Comparison of ENCODE assay signal across 12 cellular contexts in genomic region chr7:106597751-106598619, GRCh38.
DNase-seq lines count a peak whose midpoint lies in the region; ATAC-seq and TF ChIP-seq lines count a peak whose summit lies in the region.
"Had no signal": no experiment of that assay in that cellular context is flagged by ENCODE, and none has a peak within 500 bp of the region (broad histone marks: within the 10 kb centered on the region; RNA-seq: fewer than 3 reads in every experiment).

No MANE protein-coding gene starts in this region.

- no peaks in the 10 kb centered on the region for H3K27me3 ChIP-seq in CD8-positive, alpha-beta T cell (ENCODE audit: insufficient read depth, low read length)
- no peaks in the 10 kb centered on the region for H3K27me3 ChIP-seq in MM.1S (replicated peaks; ENCODE audit: insufficient read depth, low read length)
- H3K27me3 ChIP-seq in neuron (ENCODE audit: insufficient read depth, low read length), result no peaks in the 10 kb centered on the region
- H3K27me3 ChIP-seq: thyroid gland had no signal

- H3K79me2 ChIP-seq in MM.1S (ENCODE audit: low read length), result no peaks in the 10 kb centered on the region

- H3K9me2 ChIP-seq in MM.1S (replicated peaks; ENCODE audit: insufficient read depth, low read length), result no peaks in the 10 kb centered on the region

- no peak for DNase-seq in CD8-positive, alpha-beta T cell
- DNase-seq in MM.1S, result no peak
- no peak for DNase-seq in endothelial cell (ENCODE audit: low spot score)
- no peak for DNase-seq in GM10248 (ENCODE audit: extremely low spot score)
- DNase-seq in GM19240 (ENCODE audit: insufficient read length, low spot score), result no peak

- H3K4me1 ChIP-seq in CD8-positive, alpha-beta T cell (ENCODE audit: insufficient read depth, low read length), result peaks cover 4% of the 10 kb centered on the region
- H3K4me1 ChIP-seq in MM.1S (ENCODE audit: low read length), result peaks cover 9% of the 10 kb centered on the region; the same call in 1 of the 2 replicates
- no peaks in the 10 kb centered on the region for H3K4me1 ChIP-seq in neuron (ENCODE audit: insufficient read depth, low read length)

- no peaks in the 10 kb centered on the region for H3F3A ChIP-seq in MM.1S (ENCODE audit: insufficient read depth, low read length)

- H3K4me1 Mint-ChIP-seq in CD8-positive, alpha-beta T cell (ENCODE audit: low read depth), result peaks cover 6% of the 10 kb centered on the region
- H3K4me1 Mint-ChIP-seq in endothelial cell (ENCODE audit: unreplicated experiment), result peaks cover 11% of the 10 kb centered on the region

- no peak for TF ChIP-seq CTCF in CD8-positive, alpha-beta T cell (IDR thresholded peaks at IDR 0.05)
- TF ChIP-seq CTCF in MM.1S (IDR thresholded peaks at IDR 0.05; ENCODE audit: low read length) (no peak), endothelial cell (IDR thresholded peaks at IDR 0.05; ENCODE audit: unreplicated experiment) (no peak), GM10248 (IDR thresholded peaks at IDR 0.05; ENCODE audit: control extremely low read depth, extremely low read depth, low read depth, missing control alignments) (no peak)

- POLR2A ChIA-PET in CD8-positive, alpha-beta T cell (lab: Charles Lee), result interaction anchor here (0.7 to 2.0 kb wide), 4 partner anchors 8 to 526 kb away, joined by 3 to 7 read pairs (median 4); partner anchors contain the start of gene NAMPT
- POLR2A ChIA-PET in GM10248 (lab: Yijun Ruan, JAX), result interaction anchor here (0.7 kb wide), 2 partner anchors 89 to 313 kb away, joined by 3 read pairs; partner anchors contain the start of gene NAMPT

- H4K20me1 ChIP-seq in MM.1S (ENCODE audit: insufficient read depth, low read length), result no peaks in the 10 kb centered on the region

- peak overlapping the region; percentile 59; the same call in 1 of the 2 replicates for H3K4me2 ChIP-seq in MM.1S (ENCODE audit: low read depth, low read length)

- H3K4me3 ChIP-seq in CD8-positive, alpha-beta T cell (ENCODE audit: low read depth, low read length), result peak overlapping the region; percentile 26
- H3K4me3 ChIP-seq in MM.1S (ENCODE audit: low read length) (peak overlapping the region; percentile 16; the same call in 1 of the 2 replicates), neuron (ENCODE audit: low read length) (peak overlapping the region; percentile 48)

- CTCF ChIA-PET in CD8-positive, alpha-beta T cell (lab: Charles Lee), result interaction anchor here (0.7 to 1.7 kb wide), 3 partner anchors 9 to 63 kb away, joined by 3 to 4 read pairs (median 4); partner anchors contain the start of gene CCDC71L
- CTCF ChIA-PET in GM10248 (lab: Yijun Ruan, JAX), result interaction anchor here (0.7 to 2.8 kb wide), 9 partner anchors 10 to 166 kb away, joined by 3 to 14 read pairs (median 4); partner anchors contain the start of gene CCDC71L

- no peaks in the 10 kb centered on the region for H3K9me3 Mint-ChIP-seq in CD8-positive, alpha-beta T cell
- no peaks in the 10 kb centered on the region for H3K9me3 Mint-ChIP-seq in endothelial cell (ENCODE audit: unreplicated experiment)
- H3K9me3 Mint-ChIP-seq: naive B cell; T-helper 1 cell treated with Interleukin-12 subunit alpha and Interleukin-12 subunit beta and Interleukin-4 antibody, amounts not matched to agents 30 μg/mL and 1 μg/mL, for 36 hours had no signal

- no peak overlapping the region for H3K9ac ChIP-seq in MM.1S (ENCODE audit: low read length)

- H2AFZ ChIP-seq in MM.1S (ENCODE audit: low read length) (peak overlapping the region; percentile 77), neuron (ENCODE audit: low read depth, low read length) (peak overlapping the region; percentile 95)

- no peak overlapping the region for H3K4me3 Mint-ChIP-seq in CD8-positive, alpha-beta T cell
- H3K4me3 Mint-ChIP-seq in endothelial cell (ENCODE audit: unreplicated experiment), result peak overlapping the region; percentile 66
- H3K4me3 Mint-ChIP-seq: activated CD8-positive, alpha-beta memory T cell treated with anti-CD3 and anti-CD28 coated beads, Interleukin-2, amount 10 ng/mL, durations not matched to agents 7 days and 5 days; T-helper 1 cell treated with Interleukin-12 subunit alpha and Interleukin-12 subunit beta and Interleukin-4 antibody, amounts not matched to agents 30 μg/mL and 1 μg/mL, for 36 hours had no signal

- no peak overlapping the region for H3K27ac ChIP-seq in CD8-positive, alpha-beta T cell (ENCODE audit: low read depth, low read length)
- H3K27ac ChIP-seq in MM.1S (ENCODE audit: low read length), result no peak overlapping the region
- H3K27ac ChIP-seq: thyroid gland had no signal

- H3K27ac Mint-ChIP-seq in CD8-positive, alpha-beta T cell, result no peak overlapping the region
- no peak overlapping the region for H3K27ac Mint-ChIP-seq in endothelial cell (ENCODE audit: unreplicated experiment)
- H3K27ac Mint-ChIP-seq: activated CD8-positive, alpha-beta memory T cell treated with anti-CD3 and anti-CD28 coated beads, Interleukin-2, amount 10 ng/mL, durations not matched to agents 7 days and 5 days; T-helper 1 cell treated with Interleukin-12 subunit alpha and Interleukin-12 subunit beta and Interleukin-4 antibody, amounts not matched to agents 30 μg/mL and 1 μg/mL, for 36 hours had no signal

- H3K27me3 Mint-ChIP-seq in CD8-positive, alpha-beta T cell (ENCODE audit: low read depth), result no peaks in the 10 kb centered on the region
- H3K27me3 Mint-ChIP-seq in endothelial cell (ENCODE audit: unreplicated experiment), result no peaks in the 10 kb centered on the region

- intact Hi-C loops in CD8-positive, alpha-beta T cell (cut with DNase I, micrococcal nuclease), result loop anchor here (1.0 to 10.0 kb wide), 4 partner anchors 62 to 311 kb away; partner anchors contain the start of genes CCDC71L (in 1 of the 2) and PIK3CG (in 1 of the 2)

- no peak for ATAC-seq in CD8-positive, alpha-beta T cell
- ATAC-seq in GM18498 (IDR thresholded peaks at IDR 0.05; ENCODE audit: unreplicated experiment) (no peak), GM19467 (IDR thresholded peaks at IDR 0.05; ENCODE audit: unreplicated experiment) (no peak)

- H3K36me3 ChIP-seq in CD8-positive, alpha-beta T cell (ENCODE audit: insufficient read depth, low read length), result no peaks in the 10 kb centered on the region
- H3K36me3 ChIP-seq in MM.1S (replicated peaks; ENCODE audit: insufficient read depth, low read length) (no peaks in the 10 kb centered on the region), neuron (ENCODE audit: insufficient read depth, low read length) (no peaks in the 10 kb centered on the region)
- H3K36me3 ChIP-seq: thyroid gland had no signal

- no peaks in the 10 kb centered on the region for H3K9me3 ChIP-seq in CD8-positive, alpha-beta T cell (ENCODE audit: low read length)
- H3K9me3 ChIP-seq in MM.1S (replicated peaks; ENCODE audit: insufficient read depth, low read length), result no peaks in the 10 kb centered on the region
- no peaks in the 10 kb centered on the region for H3K9me3 ChIP-seq in neuron (ENCODE audit: low read length)
- H3K9me3 ChIP-seq: thyroid gland had no signal

- H3K36me3 Mint-ChIP-seq in CD8-positive, alpha-beta T cell, result no peaks in the 10 kb centered on the region
- H3K36me3 Mint-ChIP-seq in endothelial cell (ENCODE audit: low read depth, unreplicated experiment), result no peaks in the 10 kb centered on the region
- H3K36me3 Mint-ChIP-seq: activated CD8-positive, alpha-beta memory T cell treated with anti-CD3 and anti-CD28 coated beads, Interleukin-2, amount 10 ng/mL, durations not matched to agents 7 days and 5 days; naive B cell had no signal
